1 cellular context compared by ENCODE assay signal in genomic region chr17:65696739-65697394, GRCh38.
TF ChIP-seq lines count a peak whose summit lies in the region.

No MANE protein-coding gene starts in this region.

TF ChIP-seq in GM23338, 12 proteins besides CTCF, POLR2A, EP300 and RAD21 (continued from another document):
- TF ChIP-seq, protein P1, sequence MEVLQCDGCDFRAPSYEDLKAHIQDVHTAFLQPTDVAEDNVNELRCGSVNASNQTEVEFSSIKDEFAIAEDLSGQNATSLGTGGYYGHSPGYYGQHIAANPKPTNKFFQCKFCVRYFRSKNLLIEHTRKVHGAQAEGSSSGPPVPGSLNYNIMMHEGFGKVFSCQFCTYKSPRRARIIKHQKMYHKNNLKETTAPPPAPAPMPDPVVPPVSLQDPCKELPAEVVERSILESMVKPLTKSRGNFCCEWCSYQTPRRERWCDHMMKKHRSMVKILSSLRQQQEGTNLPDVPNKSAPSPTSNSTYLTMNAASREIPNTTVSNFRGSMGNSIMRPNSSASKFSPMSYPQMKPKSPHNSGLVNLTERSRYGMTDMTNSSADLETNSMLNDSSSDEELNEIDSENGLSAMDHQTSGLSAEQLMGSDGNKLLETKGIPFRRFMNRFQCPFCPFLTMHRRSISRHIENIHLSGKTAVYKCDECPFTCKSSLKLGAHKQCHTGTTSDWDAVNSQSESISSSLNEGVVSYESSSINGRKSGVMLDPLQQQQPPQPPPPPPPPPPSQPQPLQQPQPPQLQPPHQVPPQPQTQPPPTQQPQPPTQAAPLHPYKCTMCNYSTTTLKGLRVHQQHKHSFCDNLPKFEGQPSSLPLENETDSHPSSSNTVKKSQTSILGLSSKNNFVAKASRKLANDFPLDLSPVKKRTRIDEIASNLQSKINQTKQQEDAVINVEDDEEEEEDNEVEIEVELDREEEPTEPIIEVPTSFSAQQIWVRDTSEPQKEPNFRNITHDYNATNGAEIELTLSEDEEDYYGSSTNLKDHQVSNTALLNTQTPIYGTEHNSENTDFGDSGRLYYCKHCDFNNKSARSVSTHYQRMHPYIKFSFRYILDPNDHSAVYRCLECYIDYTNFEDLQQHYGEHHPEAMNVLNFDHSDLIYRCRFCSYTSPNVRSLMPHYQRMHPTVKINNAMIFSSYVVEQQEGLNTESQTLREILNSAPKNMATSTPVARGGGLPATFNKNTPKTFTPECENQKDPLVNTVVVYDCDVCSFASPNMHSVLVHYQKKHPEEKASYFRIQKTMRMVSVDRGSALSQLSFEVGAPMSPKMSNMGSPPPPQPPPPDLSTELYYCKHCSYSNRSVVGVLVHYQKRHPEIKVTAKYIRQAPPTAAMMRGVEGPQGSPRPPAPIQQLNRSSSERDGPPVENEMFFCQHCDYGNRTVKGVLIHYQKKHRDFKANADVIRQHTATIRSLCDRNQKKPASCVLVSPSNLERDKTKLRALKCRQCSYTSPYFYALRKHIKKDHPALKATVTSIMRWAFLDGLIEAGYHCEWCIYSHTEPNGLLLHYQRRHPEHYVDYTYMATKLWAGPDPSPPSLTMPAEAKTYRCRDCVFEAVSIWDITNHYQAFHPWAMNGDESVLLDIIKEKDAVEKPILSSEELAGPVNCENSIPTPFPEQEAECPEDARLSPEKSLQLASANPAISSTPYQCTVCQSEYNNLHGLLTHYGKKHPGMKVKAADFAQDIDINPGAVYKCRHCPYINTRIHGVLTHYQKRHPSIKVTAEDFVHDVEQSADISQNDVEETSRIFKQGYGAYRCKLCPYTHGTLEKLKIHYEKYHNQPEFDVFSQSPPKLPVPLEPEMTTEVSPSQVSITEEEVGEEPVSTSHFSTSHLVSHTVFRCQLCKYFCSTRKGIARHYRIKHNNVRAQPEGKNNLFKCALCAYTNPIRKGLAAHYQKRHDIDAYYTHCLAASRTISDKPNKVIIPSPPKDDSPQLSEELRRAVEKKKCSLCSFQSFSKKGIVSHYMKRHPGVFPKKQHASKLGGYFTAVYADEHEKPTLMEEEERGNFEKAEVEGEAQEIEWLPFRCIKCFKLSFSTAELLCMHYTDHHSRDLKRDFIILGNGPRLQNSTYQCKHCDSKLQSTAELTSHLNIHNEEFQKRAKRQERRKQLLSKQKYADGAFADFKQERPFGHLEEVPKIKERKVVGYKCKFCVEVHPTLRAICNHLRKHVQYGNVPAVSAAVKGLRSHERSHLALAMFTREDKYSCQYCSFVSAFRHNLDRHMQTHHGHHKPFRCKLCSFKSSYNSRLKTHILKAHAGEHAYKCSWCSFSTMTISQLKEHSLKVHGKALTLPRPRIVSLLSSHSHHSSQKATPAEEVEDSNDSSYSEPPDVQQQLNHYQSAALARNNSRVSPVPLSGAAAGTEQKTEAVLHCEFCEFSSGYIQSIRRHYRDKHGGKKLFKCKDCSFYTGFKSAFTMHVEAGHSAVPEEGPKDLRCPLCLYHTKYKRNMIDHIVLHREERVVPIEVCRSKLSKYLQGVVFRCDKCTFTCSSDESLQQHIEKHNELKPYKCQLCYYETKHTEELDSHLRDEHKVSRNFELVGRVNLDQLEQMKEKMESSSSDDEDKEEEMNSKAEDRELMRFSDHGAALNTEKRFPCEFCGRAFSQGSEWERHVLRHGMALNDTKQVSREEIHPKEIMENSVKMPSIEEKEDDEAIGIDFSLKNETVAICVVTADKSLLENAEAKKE (CRISPR knock-in tag; IDR thresholded peaks at IDR 0.05) = no peak
- TF ChIP-seq EZH2phosphoT487 (IDR thresholded peaks at IDR 0.05; ENCODE audit: unreplicated experiment) = no peak
- no peak for TF ChIP-seq EZH2 (IDR thresholded peaks at IDR 0.05; ENCODE audit: low read depth, unreplicated experiment)
- no peak for TF ChIP-seq STAT1 (IDR thresholded peaks at IDR 0.05; ENCODE audit: unreplicated experiment)
- TF ChIP-seq CREB1 (CRISPR knock-in tag; IDR thresholded peaks at IDR 0.05; ENCODE audit: low read depth) = no peak
- TF ChIP-seq JUNB (IDR thresholded peaks at IDR 0.05; ENCODE audit: unreplicated experiment) = no peak
- no peak for TF ChIP-seq ZNF114 (CRISPR knock-in tag; IDR thresholded peaks at IDR 0.05)
- TF ChIP-seq POLR2AphosphoS5 (IDR thresholded peaks at IDR 0.05; ENCODE audit: low read depth) = no peak
- no peak for TF ChIP-seq NANOG (IDR thresholded peaks at IDR 0.05; ENCODE audit: borderline replicate concordance)
- TF ChIP-seq, protein P2, sequence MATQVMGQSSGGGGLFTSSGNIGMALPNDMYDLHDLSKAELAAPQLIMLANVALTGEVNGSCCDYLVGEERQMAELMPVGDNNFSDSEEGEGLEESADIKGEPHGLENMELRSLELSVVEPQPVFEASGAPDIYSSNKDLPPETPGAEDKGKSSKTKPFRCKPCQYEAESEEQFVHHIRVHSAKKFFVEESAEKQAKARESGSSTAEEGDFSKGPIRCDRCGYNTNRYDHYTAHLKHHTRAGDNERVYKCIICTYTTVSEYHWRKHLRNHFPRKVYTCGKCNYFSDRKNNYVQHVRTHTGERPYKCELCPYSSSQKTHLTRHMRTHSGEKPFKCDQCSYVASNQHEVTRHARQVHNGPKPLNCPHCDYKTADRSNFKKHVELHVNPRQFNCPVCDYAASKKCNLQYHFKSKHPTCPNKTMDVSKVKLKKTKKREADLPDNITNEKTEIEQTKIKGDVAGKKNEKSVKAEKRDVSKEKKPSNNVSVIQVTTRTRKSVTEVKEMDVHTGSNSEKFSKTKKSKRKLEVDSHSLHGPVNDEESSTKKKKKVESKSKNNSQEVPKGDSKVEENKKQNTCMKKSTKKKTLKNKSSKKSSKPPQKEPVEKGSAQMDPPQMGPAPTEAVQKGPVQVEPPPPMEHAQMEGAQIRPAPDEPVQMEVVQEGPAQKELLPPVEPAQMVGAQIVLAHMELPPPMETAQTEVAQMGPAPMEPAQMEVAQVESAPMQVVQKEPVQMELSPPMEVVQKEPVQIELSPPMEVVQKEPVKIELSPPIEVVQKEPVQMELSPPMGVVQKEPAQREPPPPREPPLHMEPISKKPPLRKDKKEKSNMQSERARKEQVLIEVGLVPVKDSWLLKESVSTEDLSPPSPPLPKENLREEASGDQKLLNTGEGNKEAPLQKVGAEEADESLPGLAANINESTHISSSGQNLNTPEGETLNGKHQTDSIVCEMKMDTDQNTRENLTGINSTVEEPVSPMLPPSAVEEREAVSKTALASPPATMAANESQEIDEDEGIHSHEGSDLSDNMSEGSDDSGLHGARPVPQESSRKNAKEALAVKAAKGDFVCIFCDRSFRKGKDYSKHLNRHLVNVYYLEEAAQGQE (IDR thresholded peaks at IDR 0.05; ENCODE audit: unreplicated experiment) = no peak
